10 cellular contexts compared by ENCODE assay signal in the genomic region with DNA sequence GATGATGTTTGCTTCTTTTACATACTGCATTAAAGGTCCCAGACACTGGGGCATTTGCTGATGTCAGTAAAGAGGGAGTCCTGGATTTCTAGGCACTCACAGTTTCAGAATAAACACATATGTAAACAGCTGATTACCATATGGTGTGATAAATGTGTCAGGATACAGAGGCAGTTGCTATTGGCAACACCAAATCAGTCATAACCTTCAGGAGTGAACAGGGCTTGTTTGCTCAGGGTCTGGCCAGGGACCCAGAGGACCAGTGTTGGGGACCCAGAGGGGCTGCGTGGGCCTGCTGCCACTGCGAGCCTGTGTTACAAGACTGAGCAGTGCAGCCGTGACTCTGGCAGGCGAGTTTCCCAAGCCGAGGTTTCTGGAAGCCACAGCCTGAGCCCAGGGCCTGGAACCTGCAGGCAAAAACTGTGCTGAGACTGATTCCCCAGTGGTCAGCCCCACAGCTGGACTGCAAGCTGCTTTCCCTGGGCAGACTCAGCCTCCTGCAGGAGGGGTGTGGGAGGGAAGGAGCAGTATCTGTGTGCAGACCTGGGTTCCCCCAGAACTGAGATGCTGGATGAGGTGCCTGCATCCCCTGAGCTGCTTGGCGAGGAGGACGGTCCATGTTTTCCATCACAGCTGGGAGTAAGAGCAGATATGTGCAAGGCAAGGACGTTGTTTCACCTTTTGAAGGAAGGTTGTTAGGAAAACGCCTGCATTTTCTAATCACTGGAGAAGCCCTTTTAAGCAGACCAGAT. TPM values are rescaled to one million over a fixed set of nuclear protein-coding genes. Genes with fewer than 3 reads are reported as not detected.
DNase-seq lines count a peak whose midpoint lies in the region; ATAC-seq and TF ChIP-seq lines count a peak whose summit lies in the region.
"Had no signal": no experiment of that assay in that cellular context is flagged by ENCODE, and none has a peak within 500 bp of the region (broad histone marks: within the 10 kb centered on the region; RNA-seq: fewer than 3 reads in every experiment).

No MANE protein-coding gene starts in this region.

- no peak overlapping the region for H2AFZ ChIP-seq in GM23248

- no peaks in the 10 kb centered on the region for H3K36me3 Mint-ChIP-seq in glutamatergic neuron (ENCODE audit: unreplicated experiment)
- no peaks in the 10 kb centered on the region for H3K36me3 Mint-ChIP-seq in activated T-cell treated with anti-CD3 and anti-CD28 coated beads, Interleukin-2, amount 50 U/mL, for 4 hours (ENCODE audit: insufficient read depth)
- H3K36me3 Mint-ChIP-seq: mesothelial cell of epicardium had no signal

- no peaks in the 10 kb centered on the region for H3K36me3 ChIP-seq in GM23248 (ENCODE audit: low read depth)
- no peaks in the 10 kb centered on the region for H3K36me3 ChIP-seq in sigmoid colon
- H3K36me3 ChIP-seq: cardiac muscle cell had no signal

- H3K4me3 Mint-ChIP-seq in glutamatergic neuron (ENCODE audit: unreplicated experiment) = peak overlapping the region; percentile 89
- H3K4me3 Mint-ChIP-seq in activated T-cell treated with anti-CD3 and anti-CD28 coated beads, Interleukin-2, amount 50 U/mL, for 4 hours = no peak overlapping the region
- H3K4me3 Mint-ChIP-seq: mesothelial cell of epicardium had no signal

- H3K4me2 ChIP-seq in GM23248 (ENCODE audit: unreplicated experiment) = peak overlapping the region; percentile 40

- ATAC-seq in GM18498 (IDR thresholded peaks at IDR 0.05; ENCODE audit: unreplicated experiment) (no peak), GM21723 (IDR thresholded peaks at IDR 0.05; ENCODE audit: unreplicated experiment) (no peak)
- ATAC-seq in activated T-cell treated with anti-CD3 and anti-CD28 coated beads, Interleukin-2, amount 50 U/mL, for 4 hours = no peak

- TF ChIP-seq CTCF in astrocyte of the cerebellum (IDR thresholded peaks at IDR 0.05; ENCODE audit: low read depth, low read length, missing control alignments) = peak; percentile 22
- TF ChIP-seq CTCF in glutamatergic neuron (IDR thresholded peaks at IDR 0.05; ENCODE audit: partially characterized antibody, unreplicated experiment) = no peak
- no peak for TF ChIP-seq CTCF in sigmoid colon (IDR thresholded peaks at IDR 0.05)

- H3K4me1 ChIP-seq in GM23248 (ENCODE audit: insufficient read depth) (peaks cover 78% of the 10 kb centered on the region), sigmoid colon (peaks cover 0 to 78% (median 64%) of the 10 kb centered on the region in 4 donors)

- peak overlapping the region; percentile 91 for H3K27ac Mint-ChIP-seq in glutamatergic neuron (ENCODE audit: unreplicated experiment)
- H3K27ac Mint-ChIP-seq: mesothelial cell of epicardium had no signal

- DNase-seq in GM23248 = peak; percentile 61
- peak; percentile 46 for DNase-seq in astrocyte of the cerebellum (ENCODE audit: low read depth)
- DNase-seq in glutamatergic neuron = peak; percentile 72
- peak; percentile 78 for DNase-seq in sigmoid colon
- DNase-seq in SIG-M5 (lab: John Stamatoyannopoulos, UW) = no peak
- no peak for DNase-seq in activated T-cell treated with anti-CD3 and anti-CD28 coated beads, Interleukin-2, amount 50 U/mL, for 4 hours

- in situ Hi-C loops in GM23248 (cut with MboI) = no loop called here
- in situ Hi-C loops in astrocyte of the cerebellum (cut with HindIII; ENCODE audit: low sequenced_read_pairs) = loop anchor here (5.0 kb wide), 1 partner anchor 77 kb away; no protein-coding TSS in a partner anchor

- H3K79me2 ChIP-seq in GM23248 (ENCODE audit: insufficient read depth) = peaks cover 95% of the 10 kb centered on the region

- H4K20me1 ChIP-seq in GM23248 (ENCODE audit: insufficient read depth) = no peaks in the 10 kb centered on the region; the same call in 1 of the 2 replicates

- TF ChIP-seq POLR2A in sigmoid colon (IDR thresholded peaks at IDR 0.05) = no peak

- no peak for TF ChIP-seq EP300 in sigmoid colon (IDR thresholded peaks at IDR 0.05)

- H3K9ac ChIP-seq in GM23248 = peak overlapping the region; percentile 37

- peaks cover 61% of the 10 kb centered on the region for H3F3A ChIP-seq in GM23248 (ENCODE audit: insufficient read depth)

- peaks cover 12% of the 10 kb centered on the region for H3K27me3 Mint-ChIP-seq in glutamatergic neuron (ENCODE audit: unreplicated experiment)
- H3K27me3 Mint-ChIP-seq in activated T-cell treated with anti-CD3 and anti-CD28 coated beads, Interleukin-2, amount 50 U/mL, for 4 hours (ENCODE audit: low read depth) = peaks cover 35% of the 10 kb centered on the region

- WGBS in GM23248 (ENCODE audit: low coverage in 1 of 2, low lambda C conversion rate in 2 of 2, missing lambda C conversion rate in 2 of 2), 2 experiments = 60 to 63% methylated on average over 9 of the region's 9 CpGs
- 76 to 85% methylated on average over 9 of the region's 9 CpGs for WGBS in sigmoid colon, 2 donors

- peaks cover 17% of the 10 kb centered on the region for H3K9me3 Mint-ChIP-seq in glutamatergic neuron (ENCODE audit: unreplicated experiment)
- H3K9me3 Mint-ChIP-seq in activated T-cell treated with anti-CD3 and anti-CD28 coated beads, Interleukin-2, amount 50 U/mL, for 4 hours = no peaks in the 10 kb centered on the region
- H3K9me3 Mint-ChIP-seq: mesothelial cell of epicardium had no signal

- intact Hi-C loops in sigmoid colon (cut with DNase I) = no loop called here

- no peaks in the 10 kb centered on the region for H3K27me3 ChIP-seq in GM23248 (replicated peaks; ENCODE audit: insufficient read depth)
- no peaks in the 10 kb centered on the region for H3K27me3 ChIP-seq in sigmoid colon
- H3K27me3 ChIP-seq: cardiac muscle cell had no signal

- no peaks in the 10 kb centered on the region for H3K9me2 ChIP-seq in GM23248 (ENCODE audit: insufficient read depth)

- peaks cover 78% of the 10 kb centered on the region for H3K4me1 Mint-ChIP-seq in glutamatergic neuron (ENCODE audit: low read depth, unreplicated experiment)
- no peaks in the 10 kb centered on the region for H3K4me1 Mint-ChIP-seq in activated T-cell treated with anti-CD3 and anti-CD28 coated beads, Interleukin-2, amount 50 U/mL, for 4 hours (ENCODE audit: low read depth)

- H3K27ac ChIP-seq in GM23248 (peak overlapping the region; percentile 86), sigmoid colon (peak overlapping the region in 3 of 4 donors; percentile 47 to 74 (median 72))
- H3K27ac ChIP-seq: cardiac muscle cell had no signal

- no peaks in the 10 kb centered on the region for H3K9me3 ChIP-seq in GM23248 (ENCODE audit: low read depth)
- no peaks in the 10 kb centered on the region for H3K9me3 ChIP-seq in sigmoid colon

- H3K4me3 ChIP-seq in GM23248 (no peak overlapping the region), astrocyte of the cerebellum (ENCODE audit: low read depth, low read length) (no peak overlapping the region), sigmoid colon (no peak overlapping the region)
- H3K4me3 ChIP-seq: cardiac muscle cell had no signal

RNA-seq across cellular contexts. Expression of a gene that starts 23.6 kb away (rescaled TPM):
- 49.6 and 54.1 TPM in 2 replicates for total RNA-seq in GM23248 (2014; rRNA removed; shearing (Covaris generic))
- polyA plus RNA-seq in GM23248 (2016; fragmentation: Nextera tagmentation; extraction: Ambion mirVana) (8.8 and 10.9 TPM in 2 replicates), sigmoid colon (10 to 100 TPM; 15.1 to 31.7 (median 25.8) TPM)
- total RNA-seq in glutamatergic neuron (ENCODE audit: unreplicated experiment) (49.6 TPM), sigmoid colon (10 to 100 TPM; 22.1 to 56.5 (median 26.5) TPM)
- total RNA-seq in activated T-cell treated with anti-CD3 and anti-CD28 coated beads, Interleukin-2, amount 50 U/mL, for 4 hours = under 1 TPM; 0.13 to 0.22 (median 0.20) TPM

Comparison
In these comparisons a context has a peak if more than half of its experiments do, and no peak if none do; other contexts are left out.
1. DNase-seq: peak in GM23248 (single experiment), astrocyte of the cerebellum (single experiment), glutamatergic neuron (single experiment) and sigmoid colon (single experiment); none in SIG-M5 (single experiment) and activated T-cell treated with anti-CD3 and anti-CD28 coated beads, Interleukin-2, amount 50 U/mL, for 4 hours (single experiment).
2. RNA of a gene that starts 23.6 kb away (total RNA-seq): 49.6 TPM in glutamatergic neuron (single experiment), 49.6 to 54.1 TPM in GM23248 and 22.1 to 56.5 TPM in sigmoid colon; 0.13 to 0.22 TPM in activated T-cell treated with anti-CD3 and anti-CD28 coated beads, Interleukin-2, amount 50 U/mL, for 4 hours; every median in the first group is over 10 times any median in the second.